Comparison of ENCODE assay signal across 1 cellular context in the genomic region with DNA sequence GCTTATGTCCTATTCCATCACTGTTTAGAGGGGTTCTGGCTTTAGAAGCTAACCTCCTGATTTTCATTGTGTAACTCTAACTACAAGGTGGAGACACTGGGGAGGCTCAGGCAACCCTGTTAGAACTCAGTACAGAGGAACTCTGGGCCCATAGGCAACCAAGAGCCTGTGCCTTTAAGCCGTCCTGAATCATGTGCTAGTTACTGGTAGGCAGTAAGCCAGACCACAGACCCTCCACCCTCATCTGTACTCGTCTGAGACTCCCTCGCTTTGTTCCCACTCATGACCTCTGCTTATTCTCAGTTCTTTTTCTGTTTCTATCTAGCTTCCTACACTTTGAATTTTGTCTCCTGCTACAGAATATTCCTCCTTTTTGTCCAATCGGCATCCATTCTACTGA.
TF ChIP-seq lines count a peak whose summit lies in the region.

No MANE protein-coding gene starts in this region.

TF ChIP-seq in WTC11, 78 proteins besides CTCF, POLR2A, EP300 and RAD21 (continued from another document):
- no peak for TF ChIP-seq IRF2 (CRISPR knock-in tag; IDR thresholded peaks at IDR 0.05; ENCODE audit: borderline replicate concordance, low read depth)
